21 cellular contexts compared by ENCODE assay signal in the genomic region with DNA sequence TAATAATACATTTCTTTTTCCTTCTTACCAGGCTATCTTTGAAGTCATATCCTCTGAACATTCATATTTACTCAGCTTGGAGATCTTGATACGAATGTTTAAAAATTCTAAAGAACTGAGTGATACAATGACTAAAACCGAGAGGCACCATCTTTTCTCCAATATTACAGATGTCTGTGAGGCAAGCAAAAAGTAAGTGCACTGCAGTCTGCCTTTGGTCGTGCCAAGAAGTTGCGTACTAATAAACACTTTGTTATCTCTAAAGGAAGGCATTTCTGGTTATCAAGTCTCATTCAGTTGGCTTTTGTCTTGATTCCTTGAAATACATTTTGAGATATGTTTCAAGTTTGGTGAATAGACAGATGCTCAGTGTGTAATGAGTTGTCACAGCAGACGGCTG.
"Had no signal": no experiment of that assay in that cellular context is flagged by ENCODE, and none has a peak within 500 bp of the region (broad histone marks: within the 10 kb centered on the region; RNA-seq: fewer than 3 reads in every experiment).

No MANE protein-coding gene starts in this region.

- DNase-seq: hippocampal formation; kidney; left colon; left lung; lower lobe of right lung; naive thymus-derived CD8-positive, alpha-beta T cell; nucleus accumbens; pancreas; posterior cingulate gyrus; retina; right cardiac atrium; spleen; stimulated activated CD4-positive, alpha-beta T cell treated with anti-CD3 and anti-CD28 coated beads, Interleukin-4, amount 100 ng/mL, for 24 hours; stimulated activated naive CD4-positive, alpha-beta T cell had no signal

- H3K27ac ChIP-seq: left lung, lower lobe of right lung, pancreas, prostate gland, skin epidermis, spleen, suprapubic skin, thoracic aorta, tibial nerve had no signal

- H3K4me3 ChIP-seq: left lung, lower lobe of right lung, pancreas, prostate gland, skin epidermis, spleen, suprapubic skin, thoracic aorta, tibial nerve had no signal

- H3K9me3 ChIP-seq: left lung, lower lobe of right lung, pancreas, prostate gland, spleen, suprapubic skin, thoracic aorta, tibial nerve had no signal

- H3K27me3 ChIP-seq: left lung, pancreas, spleen, suprapubic skin, tibial nerve had no signal

- H3K4me1 ChIP-seq: pancreas, prostate gland, spleen, suprapubic skin had no signal

- H3K36me3 ChIP-seq: left lung, pancreas, prostate gland, spleen, thoracic aorta had no signal

- ATAC-seq: left colon; naive thymus-derived CD8-positive, alpha-beta T cell; pancreas; right cardiac atrium; sciatic nerve; stimulated activated effector memory CD8-positive, alpha-beta T cell treated with anti-CD3 and anti-CD28 coated beads, Interleukin-12 subunit alpha, Interleukin-12 subunit beta, amount 100 ng/mL, for 72 hours had no signal
